11 cellular contexts compared by ENCODE assay signal in the genomic region with DNA sequence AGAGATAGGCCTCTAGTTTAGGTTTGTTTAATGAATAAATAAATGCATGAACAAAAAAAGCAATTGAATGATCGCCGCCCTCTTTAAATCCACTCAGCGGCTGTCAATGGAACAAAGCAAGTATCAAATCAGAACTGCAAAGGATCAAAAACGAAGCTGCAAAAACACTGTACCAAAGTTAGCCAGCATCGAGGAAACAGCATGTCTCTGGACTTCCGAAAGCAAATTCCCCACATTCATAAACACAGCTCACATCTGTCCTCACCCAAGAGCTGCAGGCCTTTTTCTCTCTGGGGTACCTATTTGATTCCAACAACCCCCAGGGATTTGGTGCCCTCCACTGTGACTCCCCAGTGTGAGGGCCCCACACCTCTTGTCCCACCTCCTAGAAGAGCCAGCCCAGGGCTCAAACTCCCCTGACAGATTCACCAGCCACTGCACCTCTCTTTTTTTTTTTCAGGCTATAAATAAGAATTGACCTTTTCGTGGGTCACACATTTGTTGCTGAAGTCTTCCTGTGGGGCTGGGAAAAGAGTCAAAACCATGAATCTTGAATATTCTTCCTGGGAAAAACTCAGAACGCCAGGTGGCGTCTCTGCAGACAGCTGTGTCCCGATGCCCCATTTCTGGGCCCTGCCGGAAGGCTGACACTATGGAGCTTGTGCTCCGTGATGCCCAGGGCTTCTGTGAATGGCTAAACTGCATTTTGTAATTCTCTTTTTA. TPM values are rescaled to one million over a fixed set of nuclear protein-coding genes. Genes with fewer than 3 reads are reported as not detected.
DNase-seq lines count a peak whose midpoint lies in the region; ATAC-seq and TF ChIP-seq lines count a peak whose summit lies in the region.
"Had no signal": no experiment of that assay in that cellular context is flagged by ENCODE, and none has a peak within 500 bp of the region (broad histone marks: within the 10 kb centered on the region; RNA-seq: fewer than 3 reads in every experiment).

No MANE protein-coding gene starts in this region.

- H3K4me3 ChIP-seq in right atrium auricular region, result no peak overlapping the region

- TF ChIP-seq CTCF in right atrium auricular region (IDR thresholded peaks at IDR 0.05) (peak in 1 of 2 donors; percentile 55), foreskin keratinocyte (conservative IDR thresholded peaks at IDR 0.05) (peak; percentile 33), nephron (IDR thresholded peaks at IDR 0.05; ENCODE audit: unreplicated experiment in 3 of 3) (peak; percentile 48 to 67 (median 63))

- H3K9me3 ChIP-seq in right atrium auricular region, result no peaks in the 10 kb centered on the region

- H3K36me3 Mint-ChIP-seq in nephron (ENCODE audit: low read depth), result peaks cover 26% of the 10 kb centered on the region
- no peaks in the 10 kb centered on the region for H3K36me3 Mint-ChIP-seq in activated CD4-positive, alpha-beta T cell treated with anti-CD3 and anti-CD28 coated beads, Interleukin-2, amount 10 ng/mL, durations not matched to agents 7 days and 5 days (ENCODE audit: low read depth)
- H3K36me3 Mint-ChIP-seq: activated naive CD8-positive, alpha-beta T cell treated with anti-CD3 and anti-CD28 coated beads, Interleukin-2, amount 10 ng/mL, durations not matched to agents 7 days and 5 days had no signal

- no peaks in the 10 kb centered on the region for H3K36me3 ChIP-seq in right atrium auricular region

- CTCF ChIA-PET in activated CD4-positive, alpha-beta T cell treated with anti-CD3 and anti-CD28 coated beads, Interleukin-2, amount 10 ng/mL, durations not matched to agents 7 days and 5 days (lab: Charles Lee), result no interaction called here

- peaks cover 16% of the 10 kb centered on the region for H3K27me3 Mint-ChIP-seq in nephron (ENCODE audit: low read depth)
- H3K27me3 Mint-ChIP-seq in activated CD4-positive, alpha-beta T cell treated with anti-CD3 and anti-CD28 coated beads, Interleukin-2, amount 10 ng/mL, durations not matched to agents 7 days and 5 days, result peaks cover 15% of the 10 kb centered on the region

- H3K4me1 ChIP-seq in right atrium auricular region, result peaks cover 0 to 61% of the 10 kb centered on the region in 2 donors
- no peaks in the 10 kb centered on the region for H3K4me1 ChIP-seq in foreskin keratinocyte

- no peaks in the 10 kb centered on the region for H3K27me3 ChIP-seq in right atrium auricular region
- no peaks in the 10 kb centered on the region for H3K27me3 ChIP-seq in foreskin keratinocyte

- H3K27ac ChIP-seq in right atrium auricular region (peak overlapping the region in 1 of 2 donors; percentile 35), foreskin keratinocyte (no peak overlapping the region)
- H3K27ac ChIP-seq: parathyroid adenoma had no signal

- no peaks in the 10 kb centered on the region for H3K9me3 Mint-ChIP-seq in nephron
- no peaks in the 10 kb centered on the region for H3K9me3 Mint-ChIP-seq in activated CD4-positive, alpha-beta T cell treated with anti-CD3 and anti-CD28 coated beads, Interleukin-2, amount 10 ng/mL, durations not matched to agents 7 days and 5 days
- H3K9me3 Mint-ChIP-seq: activated naive CD8-positive, alpha-beta T cell treated with anti-CD3 and anti-CD28 coated beads, Interleukin-2, amount 10 ng/mL, durations not matched to agents 7 days and 5 days had no signal

- peaks cover 81% of the 10 kb centered on the region for H3K4me1 Mint-ChIP-seq in nephron
- no peaks in the 10 kb centered on the region for H3K4me1 Mint-ChIP-seq in activated CD4-positive, alpha-beta T cell treated with anti-CD3 and anti-CD28 coated beads, Interleukin-2, amount 10 ng/mL, durations not matched to agents 7 days and 5 days
- H3K4me1 Mint-ChIP-seq: activated naive CD8-positive, alpha-beta T cell treated with anti-CD3 and anti-CD28 coated beads, Interleukin-2, amount 10 ng/mL, durations not matched to agents 7 days and 5 days had no signal

- peak overlapping the region in 2 of 3 experiments; percentile 27 to 33 for H3K4me3 Mint-ChIP-seq in nephron
- no peak overlapping the region for H3K4me3 Mint-ChIP-seq in activated CD4-positive, alpha-beta T cell treated with anti-CD3 and anti-CD28 coated beads, Interleukin-2, amount 10 ng/mL, durations not matched to agents 7 days and 5 days
- H3K4me3 Mint-ChIP-seq: activated naive CD8-positive, alpha-beta T cell treated with anti-CD3 and anti-CD28 coated beads, Interleukin-2, amount 10 ng/mL, durations not matched to agents 7 days and 5 days had no signal

- peak overlapping the region; percentile 76 to 95 (median 88) for H3K27ac Mint-ChIP-seq in nephron
- no peak overlapping the region for H3K27ac Mint-ChIP-seq in activated CD4-positive, alpha-beta T cell treated with anti-CD3 and anti-CD28 coated beads, Interleukin-2, amount 10 ng/mL, durations not matched to agents 7 days and 5 days
- H3K27ac Mint-ChIP-seq: activated naive CD8-positive, alpha-beta T cell treated with anti-CD3 and anti-CD28 coated beads, Interleukin-2, amount 10 ng/mL, durations not matched to agents 7 days and 5 days had no signal

- intact Hi-C loops in Right ventricle myocardium superior (cut with DNase I), result loop anchor here (5.0 kb wide), 1 partner anchor 92 kb away; no protein-coding TSS in a partner anchor

- ATAC-seq in Right ventricle myocardium superior (ENCODE audit: poor library complexity), result peak; percentile 65
- ATAC-seq in foreskin keratinocyte, result no peak
- ATAC-seq in HG03039 (IDR thresholded peaks at IDR 0.05; ENCODE audit: unreplicated experiment), result no peak
- no peak for ATAC-seq in HG03457 (IDR thresholded peaks at IDR 0.05; ENCODE audit: unreplicated experiment)

- POLR2A ChIA-PET in activated CD4-positive, alpha-beta T cell treated with anti-CD3 and anti-CD28 coated beads, Interleukin-2, amount 10 ng/mL, durations not matched to agents 7 days and 5 days (lab: Charles Lee), result no interaction called here

- DNase-seq in Right ventricle myocardium superior (no peak), right atrium auricular region (ENCODE audit: low spot score) (no peak), foreskin keratinocyte (no peak), NK-92 (lab: John Stamatoyannopoulos, UW; ENCODE audit: unreplicated experiment) (no peak)
- no peak for DNase-seq in activated CD4-positive, alpha-beta T cell treated with anti-CD3 and anti-CD28 coated beads, Interleukin-2, amount 10 ng/mL, durations not matched to agents 7 days and 5 days
- DNase-seq: activated naive CD8-positive, alpha-beta T cell treated with anti-CD3 and anti-CD28 coated beads, Interleukin-2, amount 10 ng/mL, durations not matched to agents 7 days and 5 days; MV-4-11 had no signal

RNA-seq across cellular contexts. Expression of gene HSPA12A, which starts 51.8 kb away (rescaled TPM):
- 15.9 TPM for total RNA-seq in Right ventricle myocardium superior
- 10 to 100 TPM; 10.1 to 11.5 TPM for total RNA-seq in right atrium auricular region
- 10.3 and 10.4 TPM in 2 replicates for total RNA-seq in foreskin keratinocyte
- polyA plus RNA-seq in foreskin keratinocyte, result 3.8 and 4.1 TPM in 2 replicates
- total RNA-seq in activated CD4-positive, alpha-beta T cell treated with anti-CD3 and anti-CD28 coated beads, Interleukin-2, amount 10 ng/mL, durations not matched to agents 7 days and 5 days, result under 1 TPM in 1 of 2 experiments, not detected in 1; 0.08 TPM

Comparison
In these comparisons a context has a peak if more than half of its experiments do, and no peak if none do; other contexts are left out.
1. RNA of gene HSPA12A, which starts 51.8 kb away (total RNA-seq): 15.9 TPM in Right ventricle myocardium superior (single experiment), 10.1 to 11.5 TPM in right atrium auricular region and 10.3 to 10.4 TPM in foreskin keratinocyte; 0.08 TPM in activated CD4-positive, alpha-beta T cell treated with anti-CD3 and anti-CD28 coated beads, Interleukin-2, amount 10 ng/mL, durations not matched to agents 7 days and 5 days; every median in the first group is over 10 times any median in the second.